ENCODE assay signal across 1 cellular context in genomic region chr18:74316257-74317180, GRCh38.
TF ChIP-seq lines count a peak whose summit lies in the region.

No MANE protein-coding gene starts in this region.

TF ChIP-seq in HepG2, 621 proteins besides CTCF, POLR2A, EP300 and RAD21 (continued from another document and continues in another):
- TF ChIP-seq RNF2 (conservative IDR thresholded peaks at IDR 0.05; ENCODE audit: low read depth) (no peak), ZNF512 (CRISPR knock-in tag; IDR thresholded peaks at IDR 0.05) (no peak), SOX5 (CRISPR knock-in tag; IDR thresholded peaks at IDR 0.05; ENCODE audit: borderline replicate concordance) (peak; percentile 79; the same call in 1 of the 2 replicates), ATAD3A (CRISPR knock-in tag; IDR thresholded peaks at IDR 0.05) (no peak), TBX3 (IDR thresholded peaks at IDR 0.05; ENCODE audit: borderline replicate concordance) (no peak; the same call in 1 of the 2 replicates), ARID4A (CRISPR knock-in tag; IDR thresholded peaks at IDR 0.05; ENCODE audit: borderline replicate concordance) (peak; percentile 18; the same call in 1 of the 2 replicates), CENPT (CRISPR knock-in tag; IDR thresholded peaks at IDR 0.05; ENCODE audit: low read depth) (no peak), ZNF280B (CRISPR knock-in tag; IDR thresholded peaks at IDR 0.05; ENCODE audit: borderline replicate concordance) (no peak), POLR2G (IDR thresholded peaks at IDR 0.05; ENCODE audit: low read depth, low read length) (no peak), PLSCR1 (CRISPR knock-in tag; IDR thresholded peaks at IDR 0.05; ENCODE audit: borderline replicate concordance) (no peak), ZNF782 (CRISPR knock-in tag; IDR thresholded peaks at IDR 0.05; ENCODE audit: borderline replicate concordance) (no peak), ZFP41 (CRISPR knock-in tag; IDR thresholded peaks at IDR 0.05; ENCODE audit: borderline replicate concordance) (no peak), ATF1 (CRISPR knock-in tag; IDR thresholded peaks at IDR 0.05) (no peak), ASH2L (IDR thresholded peaks at IDR 0.05; ENCODE audit: insufficient read length, low read depth, low read length) (peak; percentile 28), IKZF4 (CRISPR knock-in tag; IDR thresholded peaks at IDR 0.05; ENCODE audit: borderline replicate concordance, low read depth, not compliant biosample characterization) (no peak), THAP9 (CRISPR knock-in tag; IDR thresholded peaks at IDR 0.05; ENCODE audit: borderline replicate concordance) (no peak), XRCC5 (optimal IDR thresholded peaks at IDR 0.05; ENCODE audit: low read length) (no peak), ZNF878 (CRISPR knock-in tag; IDR thresholded peaks at IDR 0.05) (no peak), NRL (CRISPR knock-in tag; IDR thresholded peaks at IDR 0.05; ENCODE audit: borderline replicate concordance) (no peak), FOXK2 (IDR thresholded peaks at IDR 0.05) (no peak), SMAD3 (CRISPR knock-in tag; IDR thresholded peaks at IDR 0.05) (no peak), HNRNPL (IDR thresholded peaks at IDR 0.05; ENCODE audit: low read depth, low read length) (no peak), SUZ12 (IDR thresholded peaks at IDR 0.05; ENCODE audit: low read depth, low read length) (no peak), SKI (IDR thresholded peaks at IDR 0.05; ENCODE audit: partially characterized antibody) (no peak), PRDM4 (CRISPR knock-in tag; IDR thresholded peaks at IDR 0.05; ENCODE audit: borderline replicate concordance) (no peak), ZKSCAN8 (CRISPR knock-in tag; IDR thresholded peaks at IDR 0.05; ENCODE audit: borderline replicate concordance) (peak; percentile 75; the same call in 1 of the 2 replicates), NPAS2 (CRISPR knock-in tag; IDR thresholded peaks at IDR 0.05; ENCODE audit: borderline replicate concordance) (no peak)
- TF ChIP-seq, protein P1, sequence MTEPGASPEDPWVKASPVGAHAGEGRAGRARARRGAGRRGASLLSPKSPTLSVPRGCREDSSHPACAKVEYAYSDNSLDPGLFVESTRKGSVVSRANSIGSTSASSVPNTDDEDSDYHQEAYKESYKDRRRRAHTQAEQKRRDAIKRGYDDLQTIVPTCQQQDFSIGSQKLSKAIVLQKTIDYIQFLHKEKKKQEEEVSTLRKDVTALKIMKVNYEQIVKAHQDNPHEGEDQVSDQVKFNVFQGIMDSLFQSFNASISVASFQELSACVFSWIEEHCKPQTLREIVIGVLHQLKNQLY (CRISPR knock-in tag; IDR thresholded peaks at IDR 0.05) = no peak
- TF ChIP-seq, protein P2, sequence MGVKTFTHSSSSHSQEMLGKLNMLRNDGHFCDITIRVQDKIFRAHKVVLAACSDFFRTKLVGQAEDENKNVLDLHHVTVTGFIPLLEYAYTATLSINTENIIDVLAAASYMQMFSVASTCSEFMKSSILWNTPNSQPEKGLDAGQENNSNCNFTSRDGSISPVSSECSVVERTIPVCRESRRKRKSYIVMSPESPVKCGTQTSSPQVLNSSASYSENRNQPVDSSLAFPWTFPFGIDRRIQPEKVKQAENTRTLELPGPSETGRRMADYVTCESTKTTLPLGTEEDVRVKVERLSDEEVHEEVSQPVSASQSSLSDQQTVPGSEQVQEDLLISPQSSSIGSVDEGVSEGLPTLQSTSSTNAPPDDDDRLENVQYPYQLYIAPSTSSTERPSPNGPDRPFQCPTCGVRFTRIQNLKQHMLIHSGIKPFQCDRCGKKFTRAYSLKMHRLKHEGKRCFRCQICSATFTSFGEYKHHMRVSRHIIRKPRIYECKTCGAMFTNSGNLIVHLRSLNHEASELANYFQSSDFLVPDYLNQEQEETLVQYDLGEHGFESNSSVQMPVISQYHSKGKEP (CRISPR knock-in tag; IDR thresholded peaks at IDR 0.05) = no peak
- TF ChIP-seq, protein P3, sequence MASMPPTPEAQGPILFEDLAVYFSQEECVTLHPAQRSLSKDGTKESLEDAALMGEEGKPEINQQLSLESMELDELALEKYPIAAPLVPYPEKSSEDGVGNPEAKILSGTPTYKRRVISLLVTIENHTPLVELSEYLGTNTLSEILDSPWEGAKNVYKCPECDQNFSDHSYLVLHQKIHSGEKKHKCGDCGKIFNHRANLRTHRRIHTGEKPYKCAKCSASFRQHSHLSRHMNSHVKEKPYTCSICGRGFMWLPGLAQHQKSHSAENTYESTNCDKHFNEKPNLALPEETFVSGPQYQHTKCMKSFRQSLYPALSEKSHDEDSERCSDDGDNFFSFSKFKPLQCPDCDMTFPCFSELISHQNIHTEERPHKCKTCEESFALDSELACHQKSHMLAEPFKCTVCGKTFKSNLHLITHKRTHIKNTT (CRISPR knock-in tag; IDR thresholded peaks at IDR 0.05) = no peak
- TF ChIP-seq, protein P4, sequence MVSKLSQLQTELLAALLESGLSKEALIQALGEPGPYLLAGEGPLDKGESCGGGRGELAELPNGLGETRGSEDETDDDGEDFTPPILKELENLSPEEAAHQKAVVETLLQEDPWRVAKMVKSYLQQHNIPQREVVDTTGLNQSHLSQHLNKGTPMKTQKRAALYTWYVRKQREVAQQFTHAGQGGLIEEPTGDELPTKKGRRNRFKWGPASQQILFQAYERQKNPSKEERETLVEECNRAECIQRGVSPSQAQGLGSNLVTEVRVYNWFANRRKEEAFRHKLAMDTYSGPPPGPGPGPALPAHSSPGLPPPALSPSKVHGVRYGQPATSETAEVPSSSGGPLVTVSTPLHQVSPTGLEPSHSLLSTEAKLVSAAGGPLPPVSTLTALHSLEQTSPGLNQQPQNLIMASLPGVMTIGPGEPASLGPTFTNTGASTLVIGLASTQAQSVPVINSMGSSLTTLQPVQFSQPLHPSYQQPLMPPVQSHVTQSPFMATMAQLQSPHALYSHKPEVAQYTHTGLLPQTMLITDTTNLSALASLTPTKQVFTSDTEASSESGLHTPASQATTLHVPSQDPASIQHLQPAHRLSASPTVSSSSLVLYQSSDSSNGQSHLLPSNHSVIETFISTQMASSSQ (IDR thresholded peaks at IDR 0.05; ENCODE audit: low read depth) = peak; percentile 56; the same call in 1 of the 2 replicates
- TF ChIP-seq, protein P4 (CRISPR knock-in tag; IDR thresholded peaks at IDR 0.05; ENCODE audit: borderline replicate concordance) = 0 out of 2 replicates have a peak, but pooled peaks have one; percentile 18
